ENCODE assay signal across 11 cellular contexts in the genomic region with DNA sequence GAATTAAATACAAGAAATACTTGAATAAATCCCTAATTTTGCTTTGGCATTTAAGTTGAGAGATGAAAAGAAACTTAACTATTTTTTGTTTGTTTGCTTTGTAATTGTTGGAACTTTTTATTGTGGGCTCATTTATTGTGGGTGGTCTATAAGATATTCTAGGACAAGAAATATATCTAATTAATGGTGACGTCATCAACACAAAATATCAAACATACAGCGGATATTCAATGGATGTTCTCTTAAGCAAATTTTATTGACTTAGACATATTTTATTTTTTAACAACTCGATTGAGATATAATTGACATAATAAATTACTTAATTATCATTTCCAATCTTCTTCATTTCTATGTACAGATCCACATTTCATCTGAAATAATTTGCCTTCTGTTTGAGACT. TPM values are rescaled to one million over a fixed set of nuclear protein-coding genes. Genes with fewer than 3 reads are reported as not detected.
"Had no signal": no experiment of that assay in that cellular context is flagged by ENCODE, and none has a peak within 500 bp of the region (broad histone marks: within the 10 kb centered on the region; RNA-seq: fewer than 3 reads in every experiment).

No MANE protein-coding gene starts in this region.

- H3K9me3 ChIP-seq: HAP-1 had no signal

- H3K4me1 ChIP-seq: HAP-1 had no signal

- H3K9ac ChIP-seq: GM23248, KMS-11 had no signal

- DNase-seq: GM23248, GOT3, H7, IMR-90, KBM-7 had no signal

- H3K36me3 ChIP-seq: HAP-1 had no signal

- H3K27ac ChIP-seq: GM23248, HL-60, KMS-11 had no signal

- ATAC-seq: HCT116 had no signal

- H3K4me3 ChIP-seq: GM23248, HAP-1 had no signal

- H2AFZ ChIP-seq: GM23248 had no signal

- H3K4me2 ChIP-seq: KMS-11 had no signal

RNA-seq across cellular contexts. Expression of a gene that starts 30.0 kb away (rescaled TPM):
- total RNA-seq: GM23248, H4, HT1080, IMR-90 had no signal
- polyA plus RNA-seq: GM23248, IMR-90 had no signal
